Comparison of ENCODE assay signal across 19 cellular contexts in the genomic region with DNA sequence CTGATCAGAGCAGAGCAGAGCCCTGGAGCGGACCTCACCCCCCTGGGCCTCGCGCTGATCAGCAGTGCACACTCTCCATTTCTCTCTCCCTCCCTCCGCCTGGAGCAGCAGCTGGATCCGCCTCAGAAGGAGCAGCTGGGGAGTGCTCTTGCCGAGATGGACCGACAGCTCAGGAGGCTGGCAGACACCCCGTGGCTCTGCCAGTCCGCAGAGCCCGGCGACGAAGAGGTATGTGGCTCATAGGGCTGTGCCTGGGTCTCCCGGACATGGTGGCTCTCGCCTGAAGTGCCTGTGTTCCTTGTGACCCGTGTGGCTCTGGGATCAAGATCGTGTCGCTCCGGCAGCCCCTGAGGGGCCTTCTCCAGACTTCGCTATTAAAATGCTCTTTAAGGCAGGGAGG.
DNase-seq lines count a peak whose midpoint lies in the region; ATAC-seq and TF ChIP-seq lines count a peak whose summit lies in the region.
"Had no signal": no experiment of that assay in that cellular context is flagged by ENCODE, and none has a peak within 500 bp of the region (broad histone marks: within the 10 kb centered on the region; RNA-seq: fewer than 3 reads in every experiment).

No MANE protein-coding gene starts in this region.

- H3K4me3 Mint-ChIP-seq in CD14-positive monocyte (no peak overlapping the region), memory B cell (no peak overlapping the region)
- H3K4me3 Mint-ChIP-seq: CD8-positive, alpha-beta memory T cell had no signal

- 59 to 89% (median 73%) methylated on average over 19 of the region's 19 CpGs for whole genome bisulfite sequencing in stomach, 5 donors

- no peaks in the 10 kb centered on the region for H3K4me1 Mint-ChIP-seq in CD14-positive monocyte
- no peaks in the 10 kb centered on the region for H3K4me1 Mint-ChIP-seq in memory B cell
- H3K4me1 Mint-ChIP-seq: CD8-positive, alpha-beta memory T cell had no signal

- H3K27ac Mint-ChIP-seq in CD14-positive monocyte (peak overlapping the region in 2 of 7 donors; percentile 14 to 15), memory B cell (peak overlapping the region; percentile 84)

- DNase-seq in CD14-positive monocyte (ENCODE audit: low spot score) (peak; percentile 37), RWPE2 (ENCODE audit: low spot score) (peak; percentile 34), memory B cell (ENCODE audit: low spot score in 2 of 2) (no peak), stomach (no peak), GM03348 (ENCODE audit: low spot score) (no peak), MG63 (no peak)
- DNase-seq: GDM1; GM23248; MV-4-11; NCI-H1417; NCI-H1930; NCI-H2171; NCI-H446; NCI-H69; NK-92 treated with Interleukin-12 subunit alpha and Interleukin-12 subunit beta, amount 100 ng/mL, for 24 hours had no signal

- TF ChIP-seq CTCF in CD14-positive monocyte (IDR thresholded peaks at IDR 0.05) (no peak), RWPE2 (IDR thresholded peaks at IDR 0.05; ENCODE audit: poor library complexity, severe bottlenecking) (no peak), stomach (IDR thresholded peaks at IDR 0.05) (no peak)

- H3K9me3 ChIP-seq in RWPE2 (ENCODE audit: severe bottlenecking): no peaks in the 10 kb centered on the region
- H3K9me3 ChIP-seq in stomach: no peaks in the 10 kb centered on the region
- H3K9me3 ChIP-seq in MG63: no peaks in the 10 kb centered on the region

- H3K36me3 Mint-ChIP-seq in CD14-positive monocyte (peaks cover 90 to 94% of the 10 kb centered on the region in 2 donors), memory B cell (peaks cover 52% of the 10 kb centered on the region)

- no peak for ATAC-seq in RWPE2 (ENCODE audit: low read depth)
- no peak for ATAC-seq in memory B cell (ENCODE audit: low read depth)
- no peak for ATAC-seq in HG03045 (IDR thresholded peaks at IDR 0.05; ENCODE audit: unreplicated experiment)
- ATAC-seq: HCT116, K562 had no signal

- H3K4me3 ChIP-seq in RWPE2 (ENCODE audit: severe bottlenecking) (no peak overlapping the region), stomach (no peak overlapping the region), MG63 (no peak overlapping the region)
- H3K4me3 ChIP-seq: GM23248, K562 had no signal

- H3K27me3 Mint-ChIP-seq in CD14-positive monocyte (ENCODE audit: low read depth in 3 of 3) (peaks cover 0 to 1% (median 0%) of the 10 kb centered on the region in 3 donors), memory B cell (no peaks in the 10 kb centered on the region)

- intact Hi-C loops in CD14-positive monocyte (cut with micrococcal nuclease): no loop called here
- intact Hi-C loops in stomach (cut with DNase I; ENCODE audit: low total_unique reads): no loop called here

- H3K27me3 ChIP-seq in RWPE2 (ENCODE audit: insufficient read depth, poor library complexity, severe bottlenecking): no peaks in the 10 kb centered on the region
- H3K27me3 ChIP-seq in stomach: no peaks in the 10 kb centered on the region
- no peaks in the 10 kb centered on the region for H3K27me3 ChIP-seq in MG63

- H3K36me3 ChIP-seq in RWPE2 (ENCODE audit: low read depth) (peaks cover 40% of the 10 kb centered on the region), stomach (peaks cover 85 to 100% (median 100%) of the 10 kb centered on the region in 4 donors), MG63 (peaks cover 15% of the 10 kb centered on the region)

- no peak overlapping the region for H3K27ac ChIP-seq in RWPE2 (ENCODE audit: poor library complexity, severe bottlenecking)
- H3K27ac ChIP-seq in stomach: peak overlapping the region; percentile 26 to 74 (median 62)
- H3K27ac ChIP-seq: GM23248 had no signal

- TF ChIP-seq EP300 in stomach (IDR thresholded peaks at IDR 0.05): no peak

- no peaks in the 10 kb centered on the region for H3K4me1 ChIP-seq in RWPE2 (ENCODE audit: insufficient read depth, poor library complexity, severe bottlenecking)
- peaks cover 10 to 52% (median 26%) of the 10 kb centered on the region in 4 donors for H3K4me1 ChIP-seq in stomach

- no peaks in the 10 kb centered on the region for H3K9me3 Mint-ChIP-seq in CD14-positive monocyte
- H3K9me3 Mint-ChIP-seq in memory B cell: peaks cover 2% of the 10 kb centered on the region
- H3K9me3 Mint-ChIP-seq: CD8-positive, alpha-beta memory T cell had no signal

- no peak for TF ChIP-seq POLR2A in stomach (IDR thresholded peaks at IDR 0.05)

Comparison
In these comparisons a context has a peak if more than half of its experiments do, and no peak if none do; other contexts are left out.
1. DNase-seq: peak in CD14-positive monocyte (single experiment) and RWPE2 (single experiment); none in memory B cell (0 of 2), stomach (single experiment), GM03348 (single experiment) and MG63 (single experiment).